Comparison of ENCODE assay signal across 8 cellular contexts in genomic region chr14:61470261-61470953, GRCh38.
DNase-seq lines count a peak whose midpoint lies in the region; ATAC-seq, FAIRE-seq and TF ChIP-seq lines count a peak whose summit lies in the region.

No MANE protein-coding gene starts in this region.

- no peak overlapping the region for H3K14ac ChIP-seq in neuronal stem cell (ENCODE audit: low read length)

- no peaks in the 10 kb centered on the region for H3K9me3 Mint-ChIP-seq in endothelial cell (ENCODE audit: unreplicated experiment)

- no peak for FAIRE-seq in A549 (lab: Jason Lieb, UNC)

- CTCF ChIA-PET in A549 (lab: Yijun Ruan, JAX): interaction anchor here (0.7 to 3.8 kb wide), 23 partner anchors 9 to 367 kb away, joined by 3 to 34 read pairs (median 4); no protein-coding TSS in a partner anchor
- CTCF ChIA-PET in RWPE1 (lab: Yijun Ruan, JAX): interaction anchor here (0.5 to 2.0 kb wide), 6 partner anchors 148 to 367 kb away, joined by 3 to 8 read pairs (median 5); no protein-coding TSS in a partner anchor

- H3K36me3 Mint-ChIP-seq in endothelial cell (ENCODE audit: low read depth, unreplicated experiment): peaks cover 4% of the 10 kb centered on the region

- H3K27me3 ChIP-seq in neuronal stem cell (ENCODE audit: control insufficient read depth in 3 of 3, insufficient read depth in 3 of 3, low read depth in 1 of 3, low read length in 3 of 3): no peaks in the 10 kb centered on the region

- TF ChIP-seq POLR2A in A549 (IDR thresholded peaks at IDR 0.05; ENCODE audit: low read length): no peak

- H3K9ac ChIP-seq in neuronal stem cell (ENCODE audit: low read depth, low read length, poor library complexity): no peak overlapping the region

- H4K8ac ChIP-seq in neuronal stem cell (ENCODE audit: low read depth, low read length): no peak overlapping the region

- H4K91ac ChIP-seq in neuronal stem cell (ENCODE audit: low read depth, low read length, poor library complexity): no peak overlapping the region

- TF ChIP-seq EP300 in A549 (IDR thresholded peaks at IDR 0.05): peak; percentile 68 to 79; a peak in 3 of 5 replicates

- no peak overlapping the region for H2BK15ac ChIP-seq in neuronal stem cell (ENCODE audit: low read length)

- peaks cover 45% of the 10 kb centered on the region for H3K4me1 Mint-ChIP-seq in endothelial cell (ENCODE audit: unreplicated experiment)

- peak in 1 of 2 experiments; percentile 83 for DNase-seq in A549 (ENCODE audit: low read depth in 1 of 2, low spot score in 1 of 2)
- DNase-seq in H4 (ENCODE audit: low spot score): peak; percentile 94
- peak; percentile 43 for DNase-seq in RWPE1 (ENCODE audit: low spot score)
- no peak for DNase-seq in endothelial cell (ENCODE audit: low spot score)
- DNase-seq in neuronal stem cell (ENCODE audit: low spot score): peak; percentile 23
- DNase-seq in GDM1 (lab: John Stamatoyannopoulos, UW): no peak

- WGBS in A549 (ENCODE audit: missing lambda C conversion rate): 38% methylated on average over 13 of the region's 13 CpGs
- no CpG with 5 or more reads among the region's 13 CpGs for WGBS in neuronal stem cell (ENCODE audit: extremely low coverage in 2 of 2, insufficient read length in 2 of 2, insufficient replicate concordance in 1 of 2), 2 donors

- H3K27ac Mint-ChIP-seq in endothelial cell (ENCODE audit: unreplicated experiment): no peak overlapping the region

- POLR2A ChIA-PET in A549 (lab: Yijun Ruan, JAX): interaction anchor here (0.8 to 3.4 kb wide), 5 partner anchors 90 to 292 kb away, joined by 5 to 37 read pairs (median 7); partner anchors contain the start of genes HIF1A and SNAPC1
- POLR2A ChIA-PET in RWPE1 (lab: Yijun Ruan, JAX; ENCODE audit: low non-redundant PET): no interaction called here

- no peak overlapping the region for H2BK5ac ChIP-seq in neuronal stem cell (ENCODE audit: low read length)

- H3K18ac ChIP-seq in neuronal stem cell (ENCODE audit: low read length): no peak overlapping the region

- H2BK120ac ChIP-seq in neuronal stem cell (ENCODE audit: low read depth, low read length): no peak overlapping the region

- H2AK5ac ChIP-seq in neuronal stem cell (ENCODE audit: low read depth, low read length): no peak overlapping the region

- H3K4ac ChIP-seq in neuronal stem cell (ENCODE audit: low read length): no peak overlapping the region

- H3K27ac ChIP-seq in A549 (peak overlapping the region; percentile 95 to 96), RWPE1 (peak overlapping the region; percentile 70), neuronal stem cell (replicated peaks; ENCODE audit: low read length) (no peak overlapping the region)

- H3K4me1 ChIP-seq in A549: peaks cover 75% of the 10 kb centered on the region
- H3K4me1 ChIP-seq in neuronal stem cell (ENCODE audit: control insufficient read depth in 2 of 2, insufficient read depth in 1 of 2, low read depth in 1 of 2, low read length in 2 of 2): peaks cover 15 to 17% of the 10 kb centered on the region in 2 donors

- no peak overlapping the region for H3K23ac ChIP-seq in neuronal stem cell (ENCODE audit: low read depth, low read length, poor library complexity)

- TF ChIP-seq CTCF in A549 (IDR thresholded peaks at IDR 0.05) (peak; percentile 38), RWPE1 (conservative IDR thresholded peaks at IDR 0.05; ENCODE audit: low read depth) (no peak), endothelial cell (IDR thresholded peaks at IDR 0.05; ENCODE audit: unreplicated experiment) (no peak)

- H3K36me3 ChIP-seq in neuronal stem cell (replicated peaks in 1 of 2; ENCODE audit: control insufficient read depth in 2 of 2, insufficient read depth in 2 of 2, low read length in 2 of 2): no peaks in the 10 kb centered on the region

- no peak overlapping the region for H2BK12ac ChIP-seq in neuronal stem cell (ENCODE audit: low read length)

- peak overlapping the region; percentile 77 for H2AFZ ChIP-seq in neuronal stem cell (ENCODE audit: low read length)

- peaks cover 3% of the 10 kb centered on the region; the same call in 2 of the 3 replicates for H3K9me3 ChIP-seq in A549
- no peaks in the 10 kb centered on the region for H3K9me3 ChIP-seq in neuronal stem cell (replicated peaks in 1 of 2; ENCODE audit: control insufficient read depth in 2 of 2, insufficient read depth in 1 of 2, low read depth in 1 of 2, low read length in 2 of 2)

- H3K4me3 ChIP-seq in A549 (no peak overlapping the region), neuronal stem cell (ENCODE audit: low read length in 2 of 2) (peak overlapping the region in 1 of 2 donors; percentile 18)

- no peaks in the 10 kb centered on the region for H3K79me1 ChIP-seq in neuronal stem cell (ENCODE audit: low read depth, low read length)

- H3K27me3 Mint-ChIP-seq in endothelial cell (ENCODE audit: unreplicated experiment): peaks cover 7% of the 10 kb centered on the region

- H3K4me2 ChIP-seq in A549 (peak overlapping the region; percentile 87), neuronal stem cell (ENCODE audit: insufficient read depth, low read length, poor library complexity, severe bottlenecking) (peak overlapping the region; percentile 46)

- ATAC-seq in A549 (peak; percentile 38 to 66; a peak in 5 of 6 replicates), GM19452 (IDR thresholded peaks at IDR 0.05; ENCODE audit: unreplicated experiment) (no peak), HG03439 (IDR thresholded peaks at IDR 0.05; ENCODE audit: unreplicated experiment) (no peak)

- peak overlapping the region; percentile 6 for H3K4me3 Mint-ChIP-seq in endothelial cell (ENCODE audit: unreplicated experiment)

- TF ChIP-seq RAD21 in A549 (conservative IDR thresholded peaks at IDR 0.05 in 1 of 2, IDR thresholded peaks at IDR 0.05 in 1 of 2): peak; percentile 45 to 66

TF ChIP-seq in A549, 52 proteins besides CTCF, POLR2A, EP300 and RAD21:
- TF ChIP-seq SMC3 (IDR thresholded peaks at IDR 0.05) (peak; percentile 73), USF2 (IDR thresholded peaks at IDR 0.05) (no peak), FOSL2 (IDR thresholded peaks at IDR 0.05) (no peak; the same call in 1 of the 2 replicates), FOSL2 (CRISPR knock-in tag; IDR thresholded peaks at IDR 0.05) (peak; percentile 65), ESRRA (IDR thresholded peaks at IDR 0.05; ENCODE audit: borderline replicate concordance, low read length) (no peak), JUNB (IDR thresholded peaks at IDR 0.05) (peak; percentile 64; the same call in 1 of the 2 replicates), TFCP2L1 (CRISPR knock-in tag; IDR thresholded peaks at IDR 0.05) (no peak), EHF (CRISPR knock-in tag; IDR thresholded peaks at IDR 0.05) (peak; percentile 41; the same call in 1 of the 2 replicates), ZSCAN20 (CRISPR knock-in tag; IDR thresholded peaks at IDR 0.05) (0 out of 2 replicates have a peak, but pooled peaks have one; percentile 24), CEBPB (IDR thresholded peaks at IDR 0.05) (peak; percentile 8 to 56; a peak in 2 of 4 replicates), JUN (IDR thresholded peaks at IDR 0.05) (peak; percentile 51 to 63; a peak in 3 of 5 replicates), MAX (IDR thresholded peaks at IDR 0.05) (peak; percentile 36; the same call in 1 of the 2 replicates), REST (IDR thresholded peaks at IDR 0.05) (no peak), EHMT2 (IDR thresholded peaks at IDR 0.05; ENCODE audit: low read depth) (no peak)

Comparison
In these comparisons a context has a peak if more than half of its experiments do, and no peak if none do; other contexts are left out.
1. ATAC-seq: peak in A549 (2 of 2); none in GM19452 (single experiment) and HG03439 (single experiment).
2. DNase-seq: peak in H4 (single experiment), RWPE1 (single experiment) and neuronal stem cell (single experiment); none in endothelial cell (single experiment) and GDM1 (single experiment).